Comparison of ENCODE assay signal across 32 cellular contexts in the genomic region with DNA sequence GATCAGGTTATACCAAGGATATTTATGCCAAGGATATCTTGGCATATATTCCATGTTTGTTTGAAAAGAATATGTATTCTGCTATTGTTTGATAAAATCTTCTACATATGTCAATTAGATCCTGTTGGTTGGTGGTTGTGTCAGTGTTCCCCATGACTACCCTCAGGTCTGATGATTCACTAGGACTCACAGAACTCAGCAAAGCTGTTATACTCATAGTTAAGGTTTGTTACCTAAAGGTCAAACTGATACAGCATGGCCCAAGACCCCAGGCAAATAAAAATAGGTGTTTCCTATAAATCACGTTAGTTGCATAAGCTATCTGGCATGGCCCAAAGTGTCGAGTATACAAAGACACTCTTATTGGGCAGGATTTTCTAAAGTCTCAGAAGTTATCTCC. TPM values are rescaled to one million over a fixed set of nuclear protein-coding genes. Genes with fewer than 3 reads are reported as not detected.
DNase-seq lines count a peak whose midpoint lies in the region; ATAC-seq and TF ChIP-seq lines count a peak whose summit lies in the region.
"Had no signal": no experiment of that assay in that cellular context is flagged by ENCODE, and none has a peak within 500 bp of the region (broad histone marks: within the 10 kb centered on the region; RNA-seq: fewer than 3 reads in every experiment).

No MANE protein-coding gene starts in this region.

- no peaks in the 10 kb centered on the region for H3K36me3 Mint-ChIP-seq in MCF 10A (ENCODE audit: insufficient read depth, unreplicated experiment)

- TF ChIP-seq CTCF in MCF 10A (IDR thresholded peaks at IDR 0.05; ENCODE audit: unreplicated experiment) (no peak), breast epithelium (IDR thresholded peaks at IDR 0.05) (no peak)

- peak; percentile 31 for DNase-seq in MCF 10A (ENCODE audit: unreplicated experiment)
- DNase-seq in breast epithelium (ENCODE audit: low spot score in 2 of 2) = no peak
- DNase-seq in amniotic epithelial cell (ENCODE audit: low read depth) = peak; percentile 13
- peak; percentile 9 for DNase-seq in foreskin melanocyte
- DNase-seq in NCI-H2107 (lab: John Stamatoyannopoulos, UW) = no peak
- DNase-seq in NCI-H128 (lab: John Stamatoyannopoulos, UW; ENCODE audit: unreplicated experiment) = no peak
- DNase-seq in effector memory CD4-positive, alpha-beta T cell = no peak
- DNase-seq: activated CD4-positive, CD25-positive, alpha-beta regulatory T cell treated with anti-CD3 and anti-CD28 coated beads, Interleukin-2, amount 50 U/mL, for 72 hours; activated CD8-positive, alpha-beta T cell treated with anti-CD3 and anti-CD28 coated beads, Interleukin-2, amount 10 ng/mL, durations not matched to agents 7 days and 5 days; CD4-positive, CD25-positive, alpha-beta regulatory T cell; DND-41; effector memory CD8-positive, alpha-beta T cell; gastrocnemius medialis; GOT3; NCI-H1092; NCI-H187; NCI-H2171; NCI-H510A treated with DMSO at 0.1 percent for 48 hours; stimulated activated CD4-positive, alpha-beta T cell treated with anti-CD3 and anti-CD28 coated beads, Interleukin-15, amount 100 ng/mL, for 24 hours had no signal

- CTCF ChIA-PET in MCF 10A (lab: Yijun Ruan, JAX) = no interaction called here

- H3K4me1 Mint-ChIP-seq in MCF 10A (ENCODE audit: insufficient read depth, unreplicated experiment) = no peaks in the 10 kb centered on the region
- H3K4me1 Mint-ChIP-seq: CD4-positive, CD25-positive, alpha-beta regulatory T cell; memory B cell; stimulated activated memory B cell treated with anti-CD40 and anti-IgM and Interleukin-4, amounts not matched to agents 10 μg/mL and 1 μg/mL and 100 μg/mL, for 72 hours had no signal

- no peak overlapping the region for H3K27ac ChIP-seq in breast epithelium
- H3K27ac ChIP-seq in effector memory CD4-positive, alpha-beta T cell (ENCODE audit: insufficient read depth, low read length, poor library complexity, severe bottlenecking) = no peak overlapping the region
- H3K27ac ChIP-seq: ascending aorta, coronary artery, gastrocnemius medialis, hepatocyte had no signal

- no TSS peak for BruUV-seq in MCF 10A (replicated peaks; lab: Mats Ljungman, UMichigan)

- intact Hi-C loops in MCF 10A (cut with micrococcal nuclease) = no loop called here
- intact Hi-C loops in breast epithelium (cut with DNase I; ENCODE audit: low total_unique reads) = no loop called here

- H3K36me3 ChIP-seq in breast epithelium = no peaks in the 10 kb centered on the region
- H3K36me3 ChIP-seq in effector memory CD4-positive, alpha-beta T cell (ENCODE audit: control insufficient read depth, insufficient read depth, low read length) = no peaks in the 10 kb centered on the region
- H3K36me3 ChIP-seq: gastrocnemius medialis had no signal

- TF ChIP-seq POLR2A in breast epithelium (IDR thresholded peaks at IDR 0.05) = no peak

- no peaks in the 10 kb centered on the region for H3K9me3 ChIP-seq in breast epithelium
- H3K9me3 ChIP-seq in effector memory CD4-positive, alpha-beta T cell (ENCODE audit: control insufficient read depth, low read length) = no peaks in the 10 kb centered on the region
- H3K9me3 ChIP-seq: ascending aorta, gastrocnemius medialis had no signal

- no peaks in the 10 kb centered on the region for H3K27me3 Mint-ChIP-seq in MCF 10A (ENCODE audit: insufficient read depth, unreplicated experiment)
- H3K27me3 Mint-ChIP-seq: activated naive CD8-positive, alpha-beta T cell; CD4-positive, CD25-positive, alpha-beta regulatory T cell; effector memory CD8-positive, alpha-beta T cell; memory B cell; stimulated activated memory B cell treated with anti-CD40 and anti-IgM and Interleukin-4, amounts not matched to agents 10 μg/mL and 1 μg/mL and 100 μg/mL, for 72 hours; type B pancreatic cell had no signal

- H3K9me3 Mint-ChIP-seq in MCF 10A (ENCODE audit: unreplicated experiment) = no peaks in the 10 kb centered on the region
- H3K9me3 Mint-ChIP-seq: effector memory CD8-positive, alpha-beta T cell; type B pancreatic cell had no signal

- no peak overlapping the region for H3K4me3 ChIP-seq in breast epithelium
- H3K4me3 ChIP-seq in effector memory CD4-positive, alpha-beta T cell (ENCODE audit: insufficient read depth, low read depth, low read length, poor library complexity, severe bottlenecking) = no peak overlapping the region
- H3K4me3 ChIP-seq: ascending aorta, coronary artery, gastrocnemius medialis, hepatocyte had no signal

- H3K27ac Mint-ChIP-seq in MCF 10A (ENCODE audit: low read depth, unreplicated experiment) = no peak overlapping the region
- H3K27ac Mint-ChIP-seq: activated CD8-positive, alpha-beta T cell treated with anti-CD3 and anti-CD28 coated beads, Interleukin-2, amount 10 ng/mL, durations not matched to agents 7 days and 5 days; activated naive CD8-positive, alpha-beta T cell; CD4-positive, CD25-positive, alpha-beta regulatory T cell; effector memory CD8-positive, alpha-beta T cell; memory B cell; stimulated activated memory B cell treated with anti-CD40 and anti-IgM and Interleukin-4, amounts not matched to agents 10 μg/mL and 1 μg/mL and 100 μg/mL, for 72 hours; type B pancreatic cell had no signal

- no peaks in the 10 kb centered on the region for H3K4me1 ChIP-seq in breast epithelium
- no peaks in the 10 kb centered on the region for H3K4me1 ChIP-seq in effector memory CD4-positive, alpha-beta T cell (ENCODE audit: control insufficient read depth, insufficient read depth, low read length, poor library complexity, severe bottlenecking)
- H3K4me1 ChIP-seq: ascending aorta, gastrocnemius medialis had no signal

- H3K4me3 Mint-ChIP-seq in MCF 10A (ENCODE audit: unreplicated experiment) = no peak overlapping the region
- H3K4me3 Mint-ChIP-seq: activated CD8-positive, alpha-beta T cell treated with anti-CD3 and anti-CD28 coated beads, Interleukin-2, amount 10 ng/mL, durations not matched to agents 7 days and 5 days; activated naive CD8-positive, alpha-beta T cell; CD4-positive, CD25-positive, alpha-beta regulatory T cell; effector memory CD8-positive, alpha-beta T cell; memory B cell; stimulated activated memory B cell treated with anti-CD40 and anti-IgM and Interleukin-4, amounts not matched to agents 10 μg/mL and 1 μg/mL and 100 μg/mL, for 72 hours; type B pancreatic cell had no signal

- ATAC-seq in GM19395 (IDR thresholded peaks at IDR 0.05; ENCODE audit: unreplicated experiment) = no peak
- ATAC-seq: activated CD8-positive, alpha-beta T cell treated with anti-CD3 and anti-CD28 coated beads, Interleukin-2, amount 10 ng/mL, durations not matched to agents 7 days and 5 days; effector memory CD8-positive, alpha-beta T cell; gastrocnemius medialis; Right ventricle myocardium inferior; stimulated activated memory B cell treated with anti-CD40 and anti-IgM and Interleukin-4, amounts not matched to agents 10 μg/mL and 1 μg/mL and 100 μg/mL, for 72 hours had no signal

- H3K27me3 ChIP-seq in breast epithelium = no peaks in the 10 kb centered on the region
- H3K27me3 ChIP-seq in effector memory CD4-positive, alpha-beta T cell (replicated peaks; ENCODE audit: control insufficient read depth, insufficient read depth, low read length, poor library complexity, severe bottlenecking) = no peaks in the 10 kb centered on the region
- H3K27me3 ChIP-seq: ascending aorta, gastrocnemius medialis, hepatocyte had no signal

- POLR2A ChIA-PET in MCF 10A (lab: Yijun Ruan, JAX) = interaction anchor here (0.6 to 0.7 kb wide), 2 partner anchors 8 to 35 kb away, joined by 3 to 4 read pairs; no protein-coding TSS in a partner anchor

RNA-seq across cellular contexts. Expression of gene B3GNT6, which starts 30.2 kb away (rescaled TPM):
- total RNA-seq in MCF 10A (2022) = not detected in 2 replicates
- under 1 TPM in 1 of 3 donors, not detected in 2; 0.33 TPM for total RNA-seq in breast epithelium
- total RNA-seq: A172; activated CD8-positive, alpha-beta T cell treated with anti-CD3 and anti-CD28 coated beads, Interleukin-2, amount 10 ng/mL, durations not matched to agents 7 days and 5 days; ascending aorta; cardiac septum; CD4-positive, CD25-positive, alpha-beta regulatory T cell; osteocyte; Right ventricle myocardium inferior; T-helper 2 cell treated with Interferon-gamma antibody and Interleukin-4, amounts not matched to agents 100 ng/mL and 5 ng/mL, for 36 hours had no signal

Comparison
In these comparisons a context has a peak if more than half of its experiments do, and no peak if none do; other contexts are left out.
1. DNase-seq: peak in MCF 10A (single experiment), amniotic epithelial cell (single experiment) and foreskin melanocyte (single experiment); none in breast epithelium (0 of 2), NCI-H2107 (single experiment), NCI-H128 (single experiment) and effector memory CD4-positive, alpha-beta T cell (0 of 3).